Comparison of ENCODE assay signal across 12 cellular contexts in the genomic region with DNA sequence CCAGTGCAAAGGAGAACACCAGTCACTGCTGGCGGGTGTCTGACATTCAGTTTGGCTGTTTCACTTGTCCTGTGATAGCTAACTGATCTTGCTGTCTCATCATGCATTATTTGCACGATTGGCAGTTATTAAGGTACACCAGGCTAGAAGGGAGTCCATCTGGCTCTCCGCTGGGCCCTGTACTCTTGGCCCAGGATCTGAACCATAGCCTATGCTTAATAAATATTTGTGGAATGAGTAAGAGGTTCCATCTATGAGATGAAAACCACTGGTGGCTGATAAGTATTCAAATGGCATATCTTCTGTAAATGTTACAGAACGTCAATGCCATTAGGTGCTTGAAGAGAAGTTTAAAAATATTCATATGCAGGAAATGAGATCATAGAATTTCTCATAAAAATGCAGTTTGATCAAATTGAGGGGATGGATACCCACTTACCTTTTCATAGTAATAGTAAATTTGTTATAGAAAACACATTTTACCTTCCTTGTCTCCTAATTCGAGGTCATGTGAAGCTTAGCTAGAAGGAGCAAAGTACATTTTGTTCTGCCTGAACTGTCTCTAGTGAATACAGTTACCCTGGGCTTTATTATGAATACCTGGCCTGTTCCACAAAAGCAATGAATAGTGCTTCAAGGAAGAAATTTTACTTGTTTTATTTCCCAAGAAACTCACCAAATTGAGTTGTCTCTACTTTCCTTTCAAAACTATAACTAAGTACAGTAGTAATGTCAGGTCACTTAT.
DNase-seq lines count a peak whose midpoint lies in the region; ATAC-seq and TF ChIP-seq lines count a peak whose summit lies in the region.
"Had no signal": no experiment of that assay in that cellular context is flagged by ENCODE, and none has a peak within 500 bp of the region (broad histone marks: within the 10 kb centered on the region; RNA-seq: fewer than 3 reads in every experiment).

No MANE protein-coding gene starts in this region.

- no peak for ATAC-seq in GM19328 (IDR thresholded peaks at IDR 0.05; ENCODE audit: unreplicated experiment)

- no peaks in the 10 kb centered on the region for H3K36me3 Mint-ChIP-seq in progenitor cell of endocrine pancreas (ENCODE audit: insufficient read depth)
- H3K36me3 Mint-ChIP-seq: activated naive CD8-positive, alpha-beta T cell treated with anti-CD3 and anti-CD28 coated beads, Interleukin-2, amount 10 ng/mL, durations not matched to agents 7 days and 5 days had no signal

- no peak for TF ChIP-seq POLR2A in esophagus muscularis mucosa (IDR thresholded peaks at IDR 0.05; ENCODE audit: low read depth)

- H3K27ac Mint-ChIP-seq in progenitor cell of endocrine pancreas: no peak overlapping the region
- H3K27ac Mint-ChIP-seq: activated naive CD8-positive, alpha-beta T cell treated with anti-CD3 and anti-CD28 coated beads, Interleukin-2, amount 10 ng/mL, durations not matched to agents 7 days and 5 days had no signal

- no peaks in the 10 kb centered on the region for H3K4me1 Mint-ChIP-seq in progenitor cell of endocrine pancreas (ENCODE audit: low read depth)
- H3K4me1 Mint-ChIP-seq: activated naive CD8-positive, alpha-beta T cell treated with anti-CD3 and anti-CD28 coated beads, Interleukin-2, amount 10 ng/mL, durations not matched to agents 7 days and 5 days had no signal

- H3K27me3 ChIP-seq in esophagus muscularis mucosa (no peaks in the 10 kb centered on the region), muscle layer of duodenum (ENCODE audit: low read depth, low read length) (no peaks in the 10 kb centered on the region)
- H3K27me3 ChIP-seq: BLaER1 had no signal

- no peaks in the 10 kb centered on the region for H3K27me3 Mint-ChIP-seq in progenitor cell of endocrine pancreas

- DNase-seq in AG08396 (ENCODE audit: low spot score): peak; percentile 42
- DNase-seq in NCI-H69 (lab: John Stamatoyannopoulos, UW): peak; percentile 48
- DNase-seq in esophagus muscularis mucosa (ENCODE audit: extremely low spot score): no peak
- DNase-seq in progenitor cell of endocrine pancreas (ENCODE audit: low spot score, unreplicated experiment): no peak
- DNase-seq in NOMO-1 treated with DMSO at 0.1 percent for 48 hours (lab: John Stamatoyannopoulos, UW; ENCODE audit: unreplicated experiment): no peak
- DNase-seq in hippocampal formation (lab: John Stamatoyannopoulos, UW): no peak
- DNase-seq: activated naive CD8-positive, alpha-beta T cell treated with anti-CD3 and anti-CD28 coated beads, Interleukin-2, amount 10 ng/mL, durations not matched to agents 7 days and 5 days; head of caudate nucleus had no signal

- no peaks in the 10 kb centered on the region for H3K9me3 ChIP-seq in esophagus muscularis mucosa
- H3K9me3 ChIP-seq in muscle layer of duodenum (ENCODE audit: control insufficient read depth in 1 of 2, low read length in 2 of 2): no peaks in the 10 kb centered on the region
- H3K9me3 ChIP-seq: BLaER1, prostate gland had no signal

- TF ChIP-seq CTCF in esophagus muscularis mucosa (IDR thresholded peaks at IDR 0.05) (no peak), progenitor cell of endocrine pancreas (IDR thresholded peaks at IDR 0.05; ENCODE audit: unreplicated experiment) (no peak)

- 73% methylated on average over 5 of the region's 5 CpGs for WGBS in esophagus muscularis mucosa

- H3K4me3 ChIP-seq in esophagus muscularis mucosa (no peak overlapping the region), muscle layer of duodenum (ENCODE audit: low read depth in 1 of 2, low read length in 2 of 2) (no peak overlapping the region)
- H3K4me3 ChIP-seq: BLaER1, prostate gland had no signal

- intact Hi-C loops in esophagus muscularis mucosa (cut with DNase I): no loop called here

- no peaks in the 10 kb centered on the region for H3K9me3 Mint-ChIP-seq in progenitor cell of endocrine pancreas (ENCODE audit: low read depth)
- H3K9me3 Mint-ChIP-seq: activated naive CD8-positive, alpha-beta T cell treated with anti-CD3 and anti-CD28 coated beads, Interleukin-2, amount 10 ng/mL, durations not matched to agents 7 days and 5 days had no signal

- H3K4me1 ChIP-seq in esophagus muscularis mucosa: peaks cover 17 to 22% (median 19%) of the 10 kb centered on the region in 4 donors
- peaks cover 0 to 11% of the 10 kb centered on the region in 2 donors for H3K4me1 ChIP-seq in muscle layer of duodenum (ENCODE audit: control insufficient read depth in 1 of 2, insufficient read depth in 2 of 2, low read length in 2 of 2)
- H3K4me1 ChIP-seq: prostate gland had no signal

- H3K36me3 ChIP-seq in esophagus muscularis mucosa: no peaks in the 10 kb centered on the region
- H3K36me3 ChIP-seq in muscle layer of duodenum (ENCODE audit: control insufficient read depth in 1 of 2, insufficient read depth in 2 of 2, low read length in 2 of 2): no peaks in the 10 kb centered on the region
- H3K36me3 ChIP-seq: BLaER1, prostate gland had no signal

- H3K27ac ChIP-seq in esophagus muscularis mucosa (replicated peaks in 1 of 4): peak overlapping the region in 3 of 4 donors; percentile 7 to 50 (median 9)
- peak overlapping the region; percentile 34 for H3K27ac ChIP-seq in muscle layer of duodenum (ENCODE audit: low read length)
- H3K27ac ChIP-seq: BLaER1, prostate gland had no signal

- H3K4me3 Mint-ChIP-seq in progenitor cell of endocrine pancreas (ENCODE audit: low read depth): no peak overlapping the region
- H3K4me3 Mint-ChIP-seq: activated naive CD8-positive, alpha-beta T cell treated with anti-CD3 and anti-CD28 coated beads, Interleukin-2, amount 10 ng/mL, durations not matched to agents 7 days and 5 days had no signal

- TF ChIP-seq EP300 in esophagus muscularis mucosa (IDR thresholded peaks at IDR 0.05): no peak

Comparison
In these comparisons a context has a peak if more than half of its experiments do, and no peak if none do; other contexts are left out.
1. DNase-seq: peak in AG08396 (single experiment) and NCI-H69 (single experiment); none in esophagus muscularis mucosa (single experiment), progenitor cell of endocrine pancreas (single experiment), NOMO-1 treated with DMSO at 0.1 percent for 48 hours (single experiment) and hippocampal formation (0 of 2).